Comparison of ENCODE assay signal across 14 cellular contexts in genomic region chr14:51419685-51420084, GRCh38.
DNase-seq lines count a peak whose midpoint lies in the region; ATAC-seq and TF ChIP-seq lines count a peak whose summit lies in the region.
"Had no signal": no experiment of that assay in that cellular context is flagged by ENCODE, and none has a peak within 500 bp of the region (broad histone marks: within the 10 kb centered on the region; RNA-seq: fewer than 3 reads in every experiment).

No MANE protein-coding gene starts in this region.

- no peak for TF ChIP-seq CTCF in brain microvascular endothelial cell (IDR thresholded peaks at IDR 0.05; ENCODE audit: low read depth, low read length, missing control alignments)

- ATAC-seq in HG03520 (IDR thresholded peaks at IDR 0.05; ENCODE audit: unreplicated experiment) (no peak), GM21723 (IDR thresholded peaks at IDR 0.05; ENCODE audit: unreplicated experiment) (no peak)
- ATAC-seq: left cardiac atrium had no signal

- DNase-seq in NCI-H2029 (lab: John Stamatoyannopoulos, UW): peak; percentile 40
- DNase-seq in NCI-H2029 treated with DMSO at 0.1 percent for 48 hours (lab: John Stamatoyannopoulos, UW): no peak
- peak in 3 of 5 experiments; percentile 13 to 86 (median 59) for DNase-seq in T-helper 2 cell
- DNase-seq in activated naive CD4-positive, alpha-beta T cell treated with anti-CD3 and anti-CD28 coated beads, Interleukin-2, amount 50 U/mL, for 16 hours: peak; percentile 26
- DNase-seq in stimulated activated CD4-positive, alpha-beta T cell treated with anti-CD3 and anti-CD28 coated beads, Interleukin-4, amount 100 ng/mL, for 24 hours: peak; percentile 40
- no peak for DNase-seq in brain microvascular endothelial cell
- DNase-seq: 8988T, cerebellar nuclear complex, foreskin fibroblast, left cardiac atrium, NCI-H1092, nucleus accumbens had no signal

- no peak overlapping the region for H3K27ac ChIP-seq in brain microvascular endothelial cell

- H3K36me3 ChIP-seq in brain microvascular endothelial cell (replicated peaks): no peaks in the 10 kb centered on the region

- H3K27me3 ChIP-seq in brain microvascular endothelial cell (replicated peaks): no peaks in the 10 kb centered on the region

- H3K4me3 ChIP-seq in brain microvascular endothelial cell (ENCODE audit: low read depth, low read length): no peak overlapping the region

- in situ Hi-C loops in brain microvascular endothelial cell (cut with HindIII; ENCODE audit: low pct_ligation_motif_present, low sequenced_read_pairs): no loop called here

Comparison
In these comparisons a context has a peak if more than half of its experiments do, and no peak if none do; other contexts are left out.
1. DNase-seq: peak in NCI-H2029 (single experiment), T-helper 2 cell (3 of 5), activated naive CD4-positive, alpha-beta T cell treated with anti-CD3 and anti-CD28 coated beads, Interleukin-2, amount 50 U/mL, for 16 hours (single experiment) and stimulated activated CD4-positive, alpha-beta T cell treated with anti-CD3 and anti-CD28 coated beads, Interleukin-4, amount 100 ng/mL, for 24 hours (single experiment); none in NCI-H2029 treated with DMSO at 0.1 percent for 48 hours (single experiment) and brain microvascular endothelial cell (single experiment).